Comparison of ENCODE assay signal across 27 cellular contexts in the genomic region with DNA sequence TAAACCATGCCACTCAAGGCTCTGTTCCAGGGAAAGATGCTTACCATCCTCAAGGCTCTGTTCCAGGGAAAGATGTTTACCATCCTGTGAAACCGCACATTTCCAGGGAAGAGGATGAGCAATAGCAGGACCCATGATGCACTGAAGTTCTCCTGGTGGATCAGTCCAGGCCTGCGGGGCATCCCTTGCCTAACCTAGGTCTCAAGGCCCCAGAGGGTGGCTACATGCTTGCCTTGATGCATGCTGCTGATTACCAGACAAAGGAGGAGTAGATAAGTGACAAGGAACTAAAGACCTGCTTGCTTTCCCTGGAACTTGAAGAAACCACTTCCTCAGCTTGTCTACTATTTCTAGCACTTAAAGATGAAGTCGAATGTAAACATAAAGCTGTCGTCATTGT.
A peak's percentile ranks its signal among the peaks of the same experiment; 100 is the strongest.
DNase-seq lines count a peak whose midpoint lies in the region; ATAC-seq, FAIRE-seq and TF ChIP-seq lines count a peak whose summit lies in the region.
"Had no signal": no experiment of that assay in that cellular context is flagged by ENCODE, and none has a peak within 500 bp of the region (broad histone marks: within the 10 kb centered on the region; RNA-seq: fewer than 3 reads in every experiment).

No MANE protein-coding gene starts in this region.

- H3K4me1 Mint-ChIP-seq in GM23338 (peaks cover 10% of the 10 kb centered on the region; the same call in 2 of the 3 replicates), neural progenitor cell (no peaks in the 10 kb centered on the region)
- H3K4me1 Mint-ChIP-seq: B cell; CD4-positive, CD25-positive, alpha-beta regulatory T cell; CD8-positive, alpha-beta memory T cell had no signal

- H3K4me1 ChIP-seq in BLaER1 (peaks cover 8% of the 10 kb centered on the region), GM23338 (ENCODE audit: insufficient read depth) (0 out of 2 replicates have a peak, but pooled peaks cover 5% of the 10 kb centered on the region), H1 (replicated peaks in 1 of 4; ENCODE audit: control insufficient read depth in 3 of 4, insufficient read depth in 4 of 4, low read length in 3 of 4) (peaks cover 0 to 4% (median 3%) of the 10 kb centered on the region in 4 experiments; a peak in 2 of 7 replicates), neural progenitor cell (no peaks in the 10 kb centered on the region), SK-N-SH (ENCODE audit: control insufficient read depth in 1 of 2, insufficient read depth in 2 of 2, low read depth in 1 of 2, low read length in 1 of 2) (no peaks in the 10 kb centered on the region), colonic mucosa (no peaks in the 10 kb centered on the region)

- 93% methylated on average over 4 of the region's 4 CpGs; no CpG with 5 or more reads in 1 of the 2 experiments for WGBS in H1 (ENCODE audit: extremely low coverage in 1 of 2, insufficient coverage in 1 of 2, insufficient read length in 1 of 2, insufficient replicate concordance in 2 of 2, low coverage in 1 of 2, low lambda C conversion rate in 2 of 2, missing lambda C conversion rate in 1 of 2), 2 experiments
- 20% methylated on average over 4 of the region's 4 CpGs for WGBS in SK-N-SH (ENCODE audit: low lambda C conversion rate)

- H3K27ac ChIP-seq in BLaER1 (no peak overlapping the region), GM23338 (ENCODE audit: low read depth) (no peak overlapping the region), H1 (ENCODE audit: low read depth, low read length) (no peak overlapping the region), neural progenitor cell (no peak overlapping the region), SK-N-SH (ENCODE audit: low read depth in 2 of 2, low read length in 1 of 2) (no peak overlapping the region), colonic mucosa (no peak overlapping the region)

- H3F3A ChIP-seq in GM23338 (replicated peaks; ENCODE audit: low read depth) = no peaks in the 10 kb centered on the region
- H3F3A ChIP-seq in neural progenitor cell (ENCODE audit: low read depth) = no peaks in the 10 kb centered on the region
- no peaks in the 10 kb centered on the region for H3F3A ChIP-seq in SK-N-SH (replicated peaks; ENCODE audit: insufficient read depth)

- H3K4ac ChIP-seq in H1 (replicated peaks; ENCODE audit: insufficient read length, low read depth, low read length) = no peak overlapping the region

- no peak for TF ChIP-seq EP300 in H1 (IDR thresholded peaks at IDR 0.05; ENCODE audit: borderline replicate concordance in 1 of 2, low read depth in 2 of 2, low read length in 2 of 2)
- no peak for TF ChIP-seq EP300 in SK-N-SH (IDR thresholded peaks at IDR 0.05; ENCODE audit: borderline replicate concordance in 1 of 2, low read depth in 1 of 2, low read length in 1 of 2)

- H3K9me3 Mint-ChIP-seq in GM23338 (peaks cover 2% of the 10 kb centered on the region; the same call in 2 of the 3 replicates), neural progenitor cell (no peaks in the 10 kb centered on the region)
- H3K9me3 Mint-ChIP-seq: IgD-negative memory B cell had no signal

- H3K18ac ChIP-seq in H1 (ENCODE audit: extremely low read depth, low read length) = no peak overlapping the region

- CTCF ChIA-PET in H1 (lab: Charles Lee; ENCODE audit: partially characterized antibody) = no interaction called here
- CTCF ChIA-PET in SK-N-SH (lab: Yijun Ruan, JAX) = no interaction called here

- H2BK120ac ChIP-seq in H1 (replicated peaks; ENCODE audit: low read depth, low read length) = no peak overlapping the region

- H3K4me3 ChIP-seq in BLaER1 = no peak overlapping the region
- H3K4me3 ChIP-seq in GM23338 = no peak overlapping the region
- H3K4me3 ChIP-seq in H1 (ENCODE audit: extremely low read depth in 1 of 4, insufficient read depth in 2 of 4, low read depth in 3 of 4, low read length in 4 of 4) = no peak overlapping the region
- H3K4me3 ChIP-seq in neural progenitor cell = no peak overlapping the region
- no peak overlapping the region for H3K4me3 ChIP-seq in SK-N-SH (ENCODE audit: low read depth in 2 of 2, low read length in 1 of 2)
- H3K4me3 ChIP-seq in colonic mucosa = no peak overlapping the region

- no peak overlapping the region for H4K91ac ChIP-seq in H1 (replicated peaks; ENCODE audit: insufficient read length, low read length)

- no peak overlapping the region for H3K23ac ChIP-seq in H1 (ENCODE audit: insufficient read length)

- no peak for TF ChIP-seq RAD21 in H1 (IDR thresholded peaks at IDR 0.05 in 1 of 2, conservative IDR thresholded peaks at IDR 0.05 in 1 of 2; ENCODE audit: low read depth in 2 of 2, low read length in 2 of 2)
- TF ChIP-seq RAD21 in SK-N-SH (IDR thresholded peaks at IDR 0.05; ENCODE audit: low read length) = no peak

- TF ChIP-seq CTCF in GM23338 (conservative IDR thresholded peaks at IDR 0.05; ENCODE audit: low read depth in 2 of 2) (no peak), H1 (IDR thresholded peaks at IDR 0.05; ENCODE audit: control extremely low read depth in 1 of 3, insufficient read depth in 1 of 3, low read depth in 1 of 3, low read length in 3 of 3) (no peak), neural progenitor cell (IDR thresholded peaks at IDR 0.05) (no peak), SK-N-SH (IDR thresholded peaks at IDR 0.05) (no peak), colonic mucosa (IDR thresholded peaks at IDR 0.05) (no peak)

- H3K27me3 ChIP-seq in BLaER1 (no peaks in the 10 kb centered on the region), GM23338 (ENCODE audit: insufficient read depth) (no peaks in the 10 kb centered on the region), H1 (replicated peaks in 1 of 4; ENCODE audit: control insufficient read depth in 3 of 4, extremely low read depth in 1 of 4, insufficient read depth in 3 of 4, low read length in 3 of 4) (no peaks in the 10 kb centered on the region), neural progenitor cell (no peaks in the 10 kb centered on the region), SK-N-SH (ENCODE audit: insufficient read depth) (no peaks in the 10 kb centered on the region), colonic mucosa (no peaks in the 10 kb centered on the region)

- H3K56ac ChIP-seq in H1 (replicated peaks; ENCODE audit: insufficient read length, low read depth, low read length) = no peak overlapping the region

- H3K9ac ChIP-seq in BLaER1 = no peak overlapping the region
- no peak overlapping the region for H3K9ac ChIP-seq in H1 (replicated peaks in 1 of 4; ENCODE audit: extremely low read depth in 1 of 4, low read depth in 3 of 4, low read length in 3 of 4)
- no peak overlapping the region for H3K9ac ChIP-seq in neural progenitor cell
- no peak overlapping the region for H3K9ac ChIP-seq in SK-N-SH
- no peak overlapping the region for H3K9ac ChIP-seq in colonic mucosa (ENCODE audit: low read depth in 2 of 2, low read length in 2 of 2)

- H3K36me3 Mint-ChIP-seq in GM23338 (ENCODE audit: low read depth) (no peaks in the 10 kb centered on the region), neural progenitor cell (no peaks in the 10 kb centered on the region)
- H3K36me3 Mint-ChIP-seq: CD4-positive, CD25-positive, alpha-beta regulatory T cell; CD8-positive, alpha-beta memory T cell; IgD-negative memory B cell had no signal

- H3K27me3 Mint-ChIP-seq in GM23338 (ENCODE audit: insufficient read depth, low read depth, poor library complexity) (no peaks in the 10 kb centered on the region), neural progenitor cell (ENCODE audit: insufficient read depth, low read depth) (no peaks in the 10 kb centered on the region)
- H3K27me3 Mint-ChIP-seq: B cell; CD4-positive, CD25-positive, alpha-beta regulatory T cell; CD8-positive, alpha-beta memory T cell; IgD-negative memory B cell had no signal

- H3K9me3 ChIP-seq in BLaER1 = no peaks in the 10 kb centered on the region
- H3K9me3 ChIP-seq in H1 (ENCODE audit: insufficient read depth in 2 of 2, low read depth in 1 of 2, low read length in 1 of 2) = no peaks in the 10 kb centered on the region
- no peaks in the 10 kb centered on the region for H3K9me3 ChIP-seq in neural progenitor cell (ENCODE audit: low read depth)
- H3K9me3 ChIP-seq in SK-N-SH = no peaks in the 10 kb centered on the region; the same call in 1 of the 2 replicates
- H3K9me3 ChIP-seq in colonic mucosa = no peaks in the 10 kb centered on the region

- no peaks in the 10 kb centered on the region for H3K23me2 ChIP-seq in H1 (ENCODE audit: low read depth, low read length)

- H3K27ac Mint-ChIP-seq in GM23338 = no peak overlapping the region
- no peak overlapping the region for H3K27ac Mint-ChIP-seq in neural progenitor cell
- H3K27ac Mint-ChIP-seq: B cell; CD4-positive, CD25-positive, alpha-beta regulatory T cell; CD8-positive, alpha-beta memory T cell; HFFc6; IgD-negative memory B cell had no signal

- no peak for FAIRE-seq in H1 (lab: Jason Lieb, UNC)
- FAIRE-seq: G401.6, GM12892, GM18507, H54, HTR-8/SVneo had no signal

- POLR2A ChIA-PET in H1 (lab: Charles Lee; ENCODE audit: partially characterized antibody) (no interaction called here), SK-N-SH (lab: Yijun Ruan, JAX) (no interaction called here)

- no peak overlapping the region for H2AK5ac ChIP-seq in H1 (ENCODE audit: low read depth, low read length)

- H3K79me2 ChIP-seq in GM23338 (replicated peaks; ENCODE audit: insufficient read depth) = no peaks in the 10 kb centered on the region
- H3K79me2 ChIP-seq in H1 (ENCODE audit: control insufficient read depth in 1 of 2, insufficient read depth in 2 of 2, low read length in 2 of 2) = no peaks in the 10 kb centered on the region
- no peaks in the 10 kb centered on the region for H3K79me2 ChIP-seq in neural progenitor cell (ENCODE audit: low read depth)
- no peaks in the 10 kb centered on the region for H3K79me2 ChIP-seq in SK-N-SH (ENCODE audit: insufficient read depth)

- H3K36me3 ChIP-seq in BLaER1 (no peaks in the 10 kb centered on the region), GM23338 (ENCODE audit: insufficient read depth) (no peaks in the 10 kb centered on the region), H1 (ENCODE audit: control insufficient read depth in 2 of 4, insufficient read depth in 4 of 4, low read length in 3 of 4) (no peaks in the 10 kb centered on the region), neural progenitor cell (no peaks in the 10 kb centered on the region), SK-N-SH (replicated peaks in 1 of 2; ENCODE audit: control insufficient read depth in 1 of 2, insufficient read depth in 2 of 2, low read length in 1 of 2) (no peaks in the 10 kb centered on the region), colonic mucosa (no peaks in the 10 kb centered on the region)

- no peak for DNase-seq in GM23338 (ENCODE audit: low spot score)
- DNase-seq in H1 (ENCODE audit: low read depth in 1 of 2, low spot score in 2 of 2) = no peak
- DNase-seq in neural progenitor cell (ENCODE audit: low spot score) = no peak
- no peak for DNase-seq in SK-N-SH
- no peak for DNase-seq in central memory CD4-positive, alpha-beta T cell
- DNase-seq in colonic mucosa = no peak
- DNase-seq: 8988T; C1 segment of cervical spinal cord; CD4-positive, CD25-positive, alpha-beta regulatory T cell; CD8-positive, alpha-beta memory T cell; COR-L47; DMS 273 treated with DMSO at 0.1 percent for 48 hours; DMS53; DND-41; EL; HFFc6; KBM-7 had no signal

- no peak overlapping the region for H2BK5ac ChIP-seq in H1 (ENCODE audit: low read depth, low read length)

- H3K79me1 ChIP-seq in H1 (ENCODE audit: low read depth, low read length) = no peaks in the 10 kb centered on the region

- no peak overlapping the region for H2BK20ac ChIP-seq in H1 (ENCODE audit: low read length)

- H2AFZ ChIP-seq in GM23338 = peak overlapping the region; percentile 56; the same call in 1 of the 2 replicates
- peak overlapping the region; percentile 74; the same call in 1 of the 2 replicates for H2AFZ ChIP-seq in H1 (ENCODE audit: low read length)
- peak overlapping the region; percentile 72 for H2AFZ ChIP-seq in neural progenitor cell (replicated peaks)
- no peak overlapping the region for H2AFZ ChIP-seq in SK-N-SH (ENCODE audit: low read depth)

- no peak overlapping the region for H4K8ac ChIP-seq in H1 (ENCODE audit: extremely low read depth, insufficient read depth, low read length)

- no peak overlapping the region for H2BK15ac ChIP-seq in H1 (ENCODE audit: low read length)

- H3K4me3 Mint-ChIP-seq in GM23338 (no peak overlapping the region), neural progenitor cell (no peak overlapping the region)
- H3K4me3 Mint-ChIP-seq: B cell; CD4-positive, CD25-positive, alpha-beta regulatory T cell; CD8-positive, alpha-beta memory T cell; HFFc6; IgD-negative memory B cell had no signal

- TF ChIP-seq POLR2A in H1 (IDR thresholded peaks at IDR 0.05; ENCODE audit: control extremely low read depth in 1 of 2, low read depth in 2 of 2, low read length in 2 of 2) = no peak

- no peak overlapping the region for H4K5ac ChIP-seq in H1 (ENCODE audit: insufficient read length, low read depth, low read length)

- no peaks in the 10 kb centered on the region for H3K9me2 ChIP-seq in GM23338 (ENCODE audit: insufficient read depth)
- H3K9me2 ChIP-seq in SK-N-SH = no peaks in the 10 kb centered on the region

- H3K14ac ChIP-seq in H1 (ENCODE audit: insufficient read length) = no peak overlapping the region

- ATAC-seq in GM23338 (no peak), HG03280 (IDR thresholded peaks at IDR 0.05; ENCODE audit: unreplicated experiment) (no peak)
- ATAC-seq: HCT116 had no signal

- intact Hi-C loops in colonic mucosa (cut with DNase I) = no loop called here

- no peak overlapping the region for H2BK12ac ChIP-seq in H1 (ENCODE audit: low read depth, low read length)

- H4K20me1 ChIP-seq in BLaER1 (no peaks in the 10 kb centered on the region), GM23338 (replicated peaks; ENCODE audit: insufficient read depth) (no peaks in the 10 kb centered on the region), H1 (replicated peaks in 1 of 2; ENCODE audit: control insufficient read depth in 1 of 2, insufficient read depth in 2 of 2, low read length in 2 of 2) (no peaks in the 10 kb centered on the region), neural progenitor cell (ENCODE audit: low read depth) (no peaks in the 10 kb centered on the region), SK-N-SH (ENCODE audit: insufficient read depth) (no peaks in the 10 kb centered on the region)

- H3K4me2 ChIP-seq in BLaER1 = peak overlapping the region; percentile 14; the same call in 1 of the 2 replicates
- no peak overlapping the region for H3K4me2 ChIP-seq in GM23338
- no peak overlapping the region for H3K4me2 ChIP-seq in H1 (ENCODE audit: insufficient read depth in 1 of 2, low read depth in 2 of 2, low read length in 2 of 2)
- H3K4me2 ChIP-seq in neural progenitor cell = no peak overlapping the region
- no peak overlapping the region for H3K4me2 ChIP-seq in SK-N-SH
